Comparison of ENCODE assay signal across 1 cellular context in genomic region chr9:92135576-92135975, GRCh38.
TF ChIP-seq lines count a peak whose summit lies in the region.

No MANE protein-coding gene starts in this region.

TF ChIP-seq in IMR-90, 13 proteins besides CTCF, POLR2A, EP300 and RAD21 (continued from another document):
- TF ChIP-seq ELK1 (IDR thresholded peaks at IDR 0.05; ENCODE audit: borderline replicate concordance, low read depth, low read length): no peak
- no peak for TF ChIP-seq CHD1 (IDR thresholded peaks at IDR 0.05; ENCODE audit: low read depth, low read length)
- no peak for TF ChIP-seq CEBPB (IDR thresholded peaks at IDR 0.05; ENCODE audit: low read depth, low read length)
- no peak for TF ChIP-seq RCOR1 (IDR thresholded peaks at IDR 0.05; ENCODE audit: insufficient replicate concordance, low read length)
TF ChIP-seq in IMR-90: peak in this region for 0.
